Comparison of ENCODE assay signal across 8 cellular contexts in the genomic region with DNA sequence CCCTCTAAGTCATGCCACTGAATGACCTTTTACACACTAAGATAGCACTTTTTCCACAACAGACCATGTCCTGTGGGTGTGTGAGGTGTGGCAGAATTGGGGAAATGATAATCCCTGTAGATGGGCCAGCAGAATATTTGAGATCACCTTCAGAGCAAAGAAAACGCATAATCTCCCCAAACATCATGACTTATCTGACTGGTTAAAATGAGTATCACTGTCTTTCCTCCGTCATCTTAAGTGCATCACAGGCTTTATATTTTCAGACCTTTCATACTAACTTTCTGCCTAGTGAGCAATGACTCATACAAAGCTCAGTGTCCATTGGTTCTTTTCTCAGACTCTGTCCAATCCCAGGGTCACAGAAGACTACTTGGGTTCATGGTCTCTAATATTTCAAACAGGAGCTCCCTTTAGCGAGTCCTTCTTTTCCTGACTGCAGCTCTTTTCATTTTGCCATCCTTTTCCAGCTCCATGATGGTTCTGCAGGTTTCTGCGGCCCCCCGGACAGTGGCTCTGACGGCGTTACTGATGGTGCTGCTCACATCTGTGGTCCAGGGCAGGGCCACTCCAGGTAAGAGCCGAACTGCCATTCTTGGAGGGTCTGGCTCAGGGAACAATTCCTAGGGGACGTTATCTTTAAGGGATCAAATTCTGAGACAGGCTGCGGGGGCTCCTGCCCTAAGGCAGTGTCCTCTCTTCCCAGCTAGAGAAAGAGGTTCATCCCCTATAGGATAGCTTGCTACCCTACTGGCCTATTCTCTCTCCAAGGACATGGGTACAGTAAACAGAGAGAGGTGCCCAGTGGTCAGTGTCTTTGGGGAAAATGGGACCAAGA. TPM values are rescaled to one million over a fixed set of nuclear protein-coding genes. Genes with fewer than 3 reads are reported as not detected.
DNase-seq lines count a peak whose midpoint lies in the region; ATAC-seq, FAIRE-seq and TF ChIP-seq lines count a peak whose summit lies in the region.

Gene HLA-DPB1, plus strand, starts transcription at position 423 of the 838 bp plus-strand sequence. Its CDS starts 52 bp downstream, at position 475.

- no peak for TF ChIP-seq CTCF in Calu3 (IDR thresholded peaks at IDR 0.05; ENCODE audit: unreplicated experiment)

- CTCF ChIA-PET in Calu3 (lab: Charles Lee) = interaction anchor here (0.7 to 1.6 kb wide), 7 partner anchors 13 to 175 kb away, joined by 3 to 5 read pairs (median 3); no protein-coding TSS in a partner anchor

- H3K27me3 Mint-ChIP-seq in Calu3 (ENCODE audit: unreplicated experiment) = peaks cover 81% of the 10 kb centered on the region

- H3K27ac ChIP-seq in substantia nigra (ENCODE audit: low read depth, low read length, poor library complexity, severe bottlenecking) = peak within 1 kb of the TSS; percentile 78

- TSS peak; percentile 80 for BruUV-seq in Calu3 (replicated peaks; lab: Mats Ljungman, UMichigan)

- intact Hi-C loops in Calu3 (cut with micrococcal nuclease; ENCODE audit: unreplicated experiment) = loop anchor here (1.0 kb wide), 1 partner anchor 61 kb away; no protein-coding TSS in a partner anchor

- no peak for FAIRE-seq in RCC 7860 (lab: Jason Lieb, UNC)

- no peaks in the 10 kb centered on the region for H3K9me3 Mint-ChIP-seq in Calu3 (ENCODE audit: low read depth, unreplicated experiment)

- ATAC-seq in GM18909 (IDR thresholded peaks at IDR 0.05; ENCODE audit: poor library complexity, unreplicated experiment) (peak; percentile 74), HG03060 (IDR thresholded peaks at IDR 0.05; ENCODE audit: low read depth, unreplicated experiment) (peak; percentile 67)

- no peak within 1 kb of the TSS for H3K27ac Mint-ChIP-seq in Calu3 (ENCODE audit: unreplicated experiment)

- H3K4me3 Mint-ChIP-seq in Calu3 (ENCODE audit: low read depth, unreplicated experiment) = no peak within 1 kb of the TSS

- H3K4me1 Mint-ChIP-seq in Calu3 (ENCODE audit: low read depth, unreplicated experiment) = no peaks in the 10 kb centered on the region

- DNase-seq in Calu3 (peak; percentile 37), RCC 7860 (ENCODE audit: low spot score) (peak; percentile 24), left kidney (ENCODE audit: low read depth, low spot score) (peak; percentile 76), substantia nigra (lab: John Stamatoyannopoulos, UW) (peak in 3 of 49 donors; percentile 26 to 49 (median 28)), NCI-H2029 treated with DMSO at 0.1 percent for 48 hours (lab: John Stamatoyannopoulos, UW) (no peak)
- peak; percentile 57 for DNase-seq in central memory CD4-positive, alpha-beta T cell

- H3K36me3 Mint-ChIP-seq in Calu3 (ENCODE audit: insufficient read depth, unreplicated experiment) = no peaks in the 10 kb centered on the region

RNA-seq across cellular contexts. Expression of gene HLA-DPB1, which starts in this region (rescaled TPM):
- 12.0 and 18.3 TPM in 2 replicates for total RNA-seq in Calu3 (2022)
